In the genomic region with DNA sequence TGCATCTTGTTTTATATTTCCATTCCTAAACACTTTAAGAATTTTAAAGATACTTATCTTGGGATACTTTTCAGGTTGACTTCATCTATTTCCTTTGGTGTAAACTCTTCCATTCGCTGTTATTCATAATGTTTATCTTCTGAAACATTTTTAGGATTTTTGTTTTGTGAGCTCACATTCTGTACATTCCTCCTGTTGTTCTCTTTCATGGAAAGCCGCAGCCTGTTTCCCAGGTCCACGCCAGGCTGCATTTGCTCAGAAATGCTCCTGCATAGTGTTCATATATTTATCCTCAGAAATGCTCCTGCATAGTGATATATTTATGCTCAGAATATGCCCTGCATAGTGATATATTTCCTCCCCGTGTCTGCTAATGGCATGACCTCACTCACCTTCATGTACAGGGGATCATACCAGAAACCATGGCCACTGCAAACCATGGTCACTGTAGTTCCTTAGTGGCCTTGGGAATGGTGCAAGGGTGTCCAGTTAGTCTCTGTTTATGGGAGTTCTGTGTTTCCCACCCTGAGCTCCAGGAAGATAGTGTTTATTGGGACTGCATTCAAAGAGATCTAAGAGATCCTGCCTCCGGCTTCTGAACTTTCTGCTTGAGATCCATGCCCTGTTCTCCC, we compare ENCODE assay signal across 14 cellular contexts.
DNase-seq lines count a peak whose midpoint lies in the region; ATAC-seq and TF ChIP-seq lines count a peak whose summit lies in the region.
"Had no signal": no experiment of that assay in that cellular context is flagged by ENCODE, and none has a peak within 500 bp of the region (broad histone marks: within the 10 kb centered on the region; RNA-seq: fewer than 3 reads in every experiment).

No MANE protein-coding gene starts in this region.

- H2AFZ ChIP-seq in PC-9 = no peak overlapping the region

- H3K4me3 ChIP-seq in PC-9 (no peak overlapping the region), endodermal cell (ENCODE audit: low read length) (no peak overlapping the region), ascending aorta (no peak overlapping the region)
- H3K4me3 ChIP-seq in naive thymus-derived CD4-positive, alpha-beta T cell (ENCODE audit: low read length) = no peak overlapping the region
- H3K4me3 ChIP-seq: spleen had no signal

- TF ChIP-seq CTCF in Calu3 (IDR thresholded peaks at IDR 0.05; ENCODE audit: unreplicated experiment) = no peak
- TF ChIP-seq CTCF in PC-9 (conservative IDR thresholded peaks at IDR 0.05) = no peak
- no peak for TF ChIP-seq CTCF in endodermal cell (conservative IDR thresholded peaks at IDR 0.05)
- TF ChIP-seq CTCF in ascending aorta (IDR thresholded peaks at IDR 0.05) = no peak
- no peak for TF ChIP-seq CTCF in GM13977 (IDR thresholded peaks at IDR 0.05; ENCODE audit: extremely low read depth, insufficient read depth, missing control alignments)

- peaks cover 24% of the 10 kb centered on the region for H3K4me1 Mint-ChIP-seq in Calu3 (ENCODE audit: low read depth, unreplicated experiment)
- H3K4me1 Mint-ChIP-seq in endodermal cell = no peaks in the 10 kb centered on the region
- no peaks in the 10 kb centered on the region for H3K4me1 Mint-ChIP-seq in naive thymus-derived CD4-positive, alpha-beta T cell
- H3K4me1 Mint-ChIP-seq: activated naive CD8-positive, alpha-beta T cell treated with anti-CD3 and anti-CD28 coated beads, Interleukin-2, amount 10 ng/mL, durations not matched to agents 7 days and 5 days; naive thymus-derived CD8-positive, alpha-beta T cell had no signal

- H3K36me3 ChIP-seq in PC-9 (ENCODE audit: low read depth) (no peaks in the 10 kb centered on the region), endodermal cell (ENCODE audit: control insufficient read depth, insufficient read depth, low read length) (no peaks in the 10 kb centered on the region), ascending aorta (no peaks in the 10 kb centered on the region)
- no peaks in the 10 kb centered on the region for H3K36me3 ChIP-seq in naive thymus-derived CD4-positive, alpha-beta T cell (ENCODE audit: control insufficient read depth in 2 of 3, insufficient read depth in 3 of 3, low read length in 3 of 3)
- H3K36me3 ChIP-seq: spleen had no signal

- H3K27ac Mint-ChIP-seq in Calu3 (ENCODE audit: unreplicated experiment) (peak overlapping the region; percentile 27), endodermal cell (peak overlapping the region; percentile 16)
- no peak overlapping the region for H3K27ac Mint-ChIP-seq in naive thymus-derived CD4-positive, alpha-beta T cell
- H3K27ac Mint-ChIP-seq: activated naive CD8-positive, alpha-beta T cell treated with anti-CD3 and anti-CD28 coated beads, Interleukin-2, amount 10 ng/mL, durations not matched to agents 7 days and 5 days; naive thymus-derived CD8-positive, alpha-beta T cell had no signal

- H3F3A ChIP-seq in PC-9 (ENCODE audit: insufficient read depth, low read depth) = no peaks in the 10 kb centered on the region

- H3K9me2 ChIP-seq in PC-9 (ENCODE audit: insufficient read depth) = no peaks in the 10 kb centered on the region

- peaks cover 5% of the 10 kb centered on the region; the same call in 1 of the 2 replicates for H3K9me3 ChIP-seq in PC-9 (ENCODE audit: insufficient read depth, low read depth)
- no peaks in the 10 kb centered on the region for H3K9me3 ChIP-seq in endodermal cell (ENCODE audit: control insufficient read depth, low read length)
- no peaks in the 10 kb centered on the region for H3K9me3 ChIP-seq in ascending aorta
- no peaks in the 10 kb centered on the region for H3K9me3 ChIP-seq in naive thymus-derived CD4-positive, alpha-beta T cell (ENCODE audit: control insufficient read depth in 2 of 3, low read length in 3 of 3)

- intact Hi-C loops in Calu3 (cut with micrococcal nuclease; ENCODE audit: unreplicated experiment) (no loop called here), PC-9 (cut with micrococcal nuclease; ENCODE audit: unreplicated experiment) (loop anchor here (1.0 to 10.0 kb wide), 4 partner anchors 17 to 119 kb away; no protein-coding TSS in a partner anchor), ascending aorta (cut with DNase I) (no loop called here)
- intact Hi-C loops in naive thymus-derived CD4-positive, alpha-beta T cell (cut with micrococcal nuclease) = no loop called here

- DNase-seq in Calu3 = peak; percentile 18
- peak; percentile 75 to 84 for DNase-seq in PC-9
- no peak for DNase-seq in endodermal cell
- peak; percentile 76 for DNase-seq in non-pigmented ciliary epithelial cell (ENCODE audit: low read depth)
- DNase-seq in ascending aorta (ENCODE audit: low spot score in 2 of 2) = no peak
- no peak for DNase-seq in naive thymus-derived CD4-positive, alpha-beta T cell
- DNase-seq in GM13977 (ENCODE audit: low spot score) = no peak
- DNase-seq: activated naive CD8-positive, alpha-beta T cell treated with anti-CD3 and anti-CD28 coated beads, Interleukin-2, amount 10 ng/mL, durations not matched to agents 7 days and 5 days; COR-L47; naive thymus-derived CD8-positive, alpha-beta T cell; NCI-H146; spleen; T1000 had no signal

- in situ Hi-C loops in GM13977 (cut with MboI; ENCODE audit: low pct_unique_long_range_greater_than_20kb, low sequenced_read_pairs, unreplicated experiment) = no loop called here

- 71 to 81% methylated on average over 2 to 5 of the region's 5 CpGs for WGBS in endodermal cell (ENCODE audit: insufficient coverage in 1 of 2, insufficient read length in 1 of 2), 2 experiments

- no peaks in the 10 kb centered on the region for H3K79me2 ChIP-seq in PC-9 (ENCODE audit: low read depth)

- no peaks in the 10 kb centered on the region for H4K20me1 ChIP-seq in PC-9 (ENCODE audit: insufficient read depth)

- no peak overlapping the region for H3K9ac ChIP-seq in endodermal cell (ENCODE audit: extremely low read depth, low read length, poor library complexity, severe bottlenecking)

- H3K27me3 ChIP-seq in PC-9 (ENCODE audit: insufficient read depth, low read depth) (peaks cover 9% of the 10 kb centered on the region), endodermal cell (ENCODE audit: control insufficient read depth, insufficient read depth, low read length, poor library complexity, severe bottlenecking) (no peaks in the 10 kb centered on the region), ascending aorta (no peaks in the 10 kb centered on the region)
- H3K27me3 ChIP-seq in naive thymus-derived CD4-positive, alpha-beta T cell (ENCODE audit: control insufficient read depth in 2 of 2, insufficient read depth in 2 of 2, low read length in 2 of 2) = no peaks in the 10 kb centered on the region
- H3K27me3 ChIP-seq: spleen had no signal

- H3K4me3 Mint-ChIP-seq in Calu3 (ENCODE audit: low read depth, unreplicated experiment) = peak overlapping the region; percentile 4
- no peak overlapping the region for H3K4me3 Mint-ChIP-seq in endodermal cell
- H3K4me3 Mint-ChIP-seq in naive thymus-derived CD4-positive, alpha-beta T cell = no peak overlapping the region
- H3K4me3 Mint-ChIP-seq: activated naive CD8-positive, alpha-beta T cell treated with anti-CD3 and anti-CD28 coated beads, Interleukin-2, amount 10 ng/mL, durations not matched to agents 7 days and 5 days; naive thymus-derived CD8-positive, alpha-beta T cell had no signal

- BruUV-seq in Calu3 (replicated peaks; lab: Mats Ljungman, UMichigan) (no TSS peak), PC-9 (replicated peaks; lab: Mats Ljungman, UMichigan) (TSS peak; percentile 59)

- no peak for ATAC-seq in naive thymus-derived CD4-positive, alpha-beta T cell
- no peak for ATAC-seq in GM21367 (IDR thresholded peaks at IDR 0.05; ENCODE audit: unreplicated experiment)
- ATAC-seq: naive thymus-derived CD8-positive, alpha-beta T cell had no signal

- H3K36me3 Mint-ChIP-seq in Calu3 (ENCODE audit: insufficient read depth, unreplicated experiment) = no peaks in the 10 kb centered on the region
- peaks cover 2% of the 10 kb centered on the region for H3K36me3 Mint-ChIP-seq in endodermal cell (ENCODE audit: low read depth)
- no peaks in the 10 kb centered on the region for H3K36me3 Mint-ChIP-seq in naive thymus-derived CD4-positive, alpha-beta T cell
- H3K36me3 Mint-ChIP-seq: activated naive CD8-positive, alpha-beta T cell treated with anti-CD3 and anti-CD28 coated beads, Interleukin-2, amount 10 ng/mL, durations not matched to agents 7 days and 5 days; naive thymus-derived CD8-positive, alpha-beta T cell had no signal

- H3K4me2 ChIP-seq in PC-9 = peak overlapping the region; percentile 27

- POLR2A ChIA-PET in PC-9 (lab: Charles Lee; ENCODE audit: unreplicated experiment) = interaction anchor here (0.5 to 0.8 kb wide), 3 partner anchors 18 to 875 kb away, joined by 5 to 19 read pairs (median 15); a partner anchor contains a TSS
- POLR2A ChIA-PET in naive thymus-derived CD4-positive, alpha-beta T cell (lab: Charles Lee) = no interaction called here

- H3K9me3 Mint-ChIP-seq in Calu3 (ENCODE audit: low read depth, unreplicated experiment) (no peaks in the 10 kb centered on the region), endodermal cell (peaks cover 5% of the 10 kb centered on the region)
- H3K9me3 Mint-ChIP-seq in naive thymus-derived CD4-positive, alpha-beta T cell = peaks cover 0 to 5% (median 0%) of the 10 kb centered on the region in 11 donors
- H3K9me3 Mint-ChIP-seq: activated naive CD8-positive, alpha-beta T cell treated with anti-CD3 and anti-CD28 coated beads, Interleukin-2, amount 10 ng/mL, durations not matched to agents 7 days and 5 days had no signal

- H3K27ac ChIP-seq in PC-9 (peak overlapping the region; percentile 55), endodermal cell (ENCODE audit: low read depth, low read length) (peak overlapping the region; percentile 13), ascending aorta (no peak overlapping the region)
- H3K27ac ChIP-seq in naive thymus-derived CD4-positive, alpha-beta T cell (ENCODE audit: low read depth, low read length) = no peak overlapping the region
- H3K27ac ChIP-seq: spleen had no signal

- H3K27me3 Mint-ChIP-seq in Calu3 (ENCODE audit: unreplicated experiment) (no peaks in the 10 kb centered on the region), endodermal cell (ENCODE audit: insufficient read depth) (no peaks in the 10 kb centered on the region)
- H3K27me3 Mint-ChIP-seq in naive thymus-derived CD4-positive, alpha-beta T cell = peaks cover 0 to 12% (median 0%) of the 10 kb centered on the region in 5 donors
- H3K27me3 Mint-ChIP-seq: activated naive CD8-positive, alpha-beta T cell treated with anti-CD3 and anti-CD28 coated beads, Interleukin-2, amount 10 ng/mL, durations not matched to agents 7 days and 5 days had no signal

- H3K4me1 ChIP-seq in PC-9 (replicated peaks; ENCODE audit: insufficient read depth) = peaks cover 19% of the 10 kb centered on the region
- no peaks in the 10 kb centered on the region for H3K4me1 ChIP-seq in endodermal cell (ENCODE audit: control insufficient read depth, insufficient read depth, low read length)
- H3K4me1 ChIP-seq in ascending aorta = no peaks in the 10 kb centered on the region
- H3K4me1 ChIP-seq in naive thymus-derived CD4-positive, alpha-beta T cell (ENCODE audit: control insufficient read depth in 2 of 2, insufficient read depth in 2 of 2, low read length in 2 of 2) = no peaks in the 10 kb centered on the region
- H3K4me1 ChIP-seq: spleen had no signal

- CTCF ChIA-PET in Calu3 (lab: Charles Lee) (interaction anchor here (0.6 kb wide), 1 partner anchor 18 kb away, joined by 8 read pairs; no protein-coding TSS in a partner anchor), PC-9 (lab: Charles Lee) (interaction anchor here (1.0 kb wide), 1 partner anchor 37 kb away, joined by 3 read pairs; no protein-coding TSS in a partner anchor)
- CTCF ChIA-PET in naive thymus-derived CD4-positive, alpha-beta T cell (lab: Charles Lee) = no interaction called here

Comparison
In these comparisons a context has a peak if more than half of its experiments do, and no peak if none do; other contexts are left out.
1. DNase-seq: peak in Calu3 (single experiment), PC-9 (2 of 2) and non-pigmented ciliary epithelial cell (single experiment); none in endodermal cell (single experiment), ascending aorta (0 of 2), naive thymus-derived CD4-positive, alpha-beta T cell (0 of 9) and GM13977 (single experiment).
2. H3K27ac Mint-ChIP-seq: peak in Calu3 (single experiment) and endodermal cell (single experiment); none in naive thymus-derived CD4-positive, alpha-beta T cell (0 of 9).
3. H3K27ac ChIP-seq: peak in PC-9 (single experiment) and endodermal cell (single experiment); none in ascending aorta (0 of 2) and naive thymus-derived CD4-positive, alpha-beta T cell (single experiment).